ENCODE assay signal across 10 cellular contexts in genomic region chr2:26712486-26713465, GRCh38. TPM values are rescaled to one million over a fixed set of nuclear protein-coding genes. Genes with fewer than 3 reads are reported as not detected.
DNase-seq lines count a peak whose midpoint lies in the region; ATAC-seq, FAIRE-seq and TF ChIP-seq lines count a peak whose summit lies in the region.
"Had no signal": no experiment of that assay in that cellular context is flagged by ENCODE, and none has a peak within 500 bp of the region (broad histone marks: within the 10 kb centered on the region; RNA-seq: fewer than 3 reads in every experiment).

No MANE protein-coding gene starts in this region.

- no peak for DNase-seq in T-helper 1 cell
- peak; percentile 81 for DNase-seq in SHP77 treated with DMSO at 0.1 percent for 48 hours (lab: John Stamatoyannopoulos, UW)
- peak; percentile 86 for DNase-seq in inferior parietal cortex (ENCODE audit: extremely low spot score)
- no peak for DNase-seq in type B pancreatic cell (ENCODE audit: extremely low spot score, unreplicated experiment)
- no peak for DNase-seq in KBM-7
- no peak for DNase-seq in GM12892 (ENCODE audit: insufficient read length)
- DNase-seq: naive thymus-derived CD4-positive, alpha-beta T cell had no signal

- no peaks in the 10 kb centered on the region for H3K9me3 Mint-ChIP-seq in T-helper 1 cell treated with Interleukin-12 subunit alpha and Interleukin-12 subunit beta and Interleukin-4 antibody, amounts not matched to agents 30 μg/mL and 1 μg/mL, for 36 hours
- no peaks in the 10 kb centered on the region for H3K9me3 Mint-ChIP-seq in type B pancreatic cell
- H3K9me3 Mint-ChIP-seq: naive thymus-derived CD4-positive, alpha-beta T cell had no signal

- H3K36me3 Mint-ChIP-seq in T-helper 1 cell treated with Interleukin-12 subunit alpha and Interleukin-12 subunit beta and Interleukin-4 antibody, amounts not matched to agents 30 μg/mL and 1 μg/mL, for 36 hours (ENCODE audit: low read depth): no peaks in the 10 kb centered on the region
- no peaks in the 10 kb centered on the region for H3K36me3 Mint-ChIP-seq in type B pancreatic cell
- H3K36me3 Mint-ChIP-seq: naive thymus-derived CD4-positive, alpha-beta T cell had no signal

- no peak for TF ChIP-seq POLR2A in GM12892 (IDR thresholded peaks at IDR 0.05; ENCODE audit: low read depth, low read length)

- no peaks in the 10 kb centered on the region for H3K27me3 Mint-ChIP-seq in T-helper 1 cell treated with Interleukin-12 subunit alpha and Interleukin-12 subunit beta and Interleukin-4 antibody, amounts not matched to agents 30 μg/mL and 1 μg/mL, for 36 hours (ENCODE audit: low read depth)
- H3K27me3 Mint-ChIP-seq in type B pancreatic cell: no peaks in the 10 kb centered on the region
- H3K27me3 Mint-ChIP-seq: naive thymus-derived CD4-positive, alpha-beta T cell had no signal

- H3K4me1 Mint-ChIP-seq in T-helper 1 cell treated with Interleukin-12 subunit alpha and Interleukin-12 subunit beta and Interleukin-4 antibody, amounts not matched to agents 30 μg/mL and 1 μg/mL, for 36 hours (ENCODE audit: low read depth): no peaks in the 10 kb centered on the region
- H3K4me1 Mint-ChIP-seq in type B pancreatic cell (ENCODE audit: unreplicated experiment): peaks cover 45% of the 10 kb centered on the region
- H3K4me1 Mint-ChIP-seq: naive thymus-derived CD4-positive, alpha-beta T cell had no signal

- ATAC-seq in GM18511 (IDR thresholded peaks at IDR 0.05; ENCODE audit: unreplicated experiment): no peak
- ATAC-seq: naive thymus-derived CD4-positive, alpha-beta T cell had no signal

- H3K27ac Mint-ChIP-seq in T-helper 1 cell treated with Interleukin-12 subunit alpha and Interleukin-12 subunit beta and Interleukin-4 antibody, amounts not matched to agents 30 μg/mL and 1 μg/mL, for 36 hours: peak overlapping the region; percentile 11
- peak overlapping the region; percentile 63 for H3K27ac Mint-ChIP-seq in type B pancreatic cell
- H3K27ac Mint-ChIP-seq: naive thymus-derived CD4-positive, alpha-beta T cell had no signal

- in situ Hi-C loops in KBM-7 (cut with MboI; ENCODE audit: low pct_unique_long_range_greater_than_20kb, low sequenced_read_pairs): no loop called here

- no peak for FAIRE-seq in GM12892 (lab: Jason Lieb, UNC)

- TF ChIP-seq CTCF in type B pancreatic cell (conservative IDR thresholded peaks at IDR 0.05): no peak

- no peak overlapping the region for H3K4me3 Mint-ChIP-seq in T-helper 1 cell treated with Interleukin-12 subunit alpha and Interleukin-12 subunit beta and Interleukin-4 antibody, amounts not matched to agents 30 μg/mL and 1 μg/mL, for 36 hours
- peak overlapping the region; percentile 5 for H3K4me3 Mint-ChIP-seq in type B pancreatic cell
- H3K4me3 Mint-ChIP-seq: naive thymus-derived CD4-positive, alpha-beta T cell had no signal

RNA-seq across cellular contexts. Expression of gene KCNK3, which starts 20.3 kb away (rescaled TPM):
- total RNA-seq in type B pancreatic cell (ENCODE audit: low replicate concordance): 2.7 and 7.7 TPM in 2 replicates
- not detected for polyA plus RNA-seq in GM12892 (2012; ENCODE audit: missing spikeins)
- total RNA-seq: LHCN-M2; naive thymus-derived CD4-positive, alpha-beta T cell had no signal
- polyA plus RNA-seq: naive thymus-derived CD4-positive, alpha-beta T cell had no signal

RNA-seq across cellular contexts. Expression of gene SLC35F6, which starts 51.3 kb away (rescaled TPM):
- total RNA-seq in type B pancreatic cell (ENCODE audit: low replicate concordance): 28.5 and 31.6 TPM in 2 replicates
- polyA plus RNA-seq in GM12892 (2012; ENCODE audit: missing spikeins): 2.2 TPM

Comparison
In these comparisons a context has a peak if more than half of its experiments do, and no peak if none do; other contexts are left out.
1. DNase-seq: peak in SHP77 treated with DMSO at 0.1 percent for 48 hours (single experiment) and inferior parietal cortex (single experiment); none in T-helper 1 cell (0 of 5), type B pancreatic cell (single experiment), KBM-7 (single experiment) and GM12892 (single experiment).